In genomic region chr15:89936051-89936792, GRCh38 we compare ENCODE assay signal across 15 cellular contexts. TPM values are rescaled to one million over a fixed set of nuclear protein-coding genes. Genes with fewer than 3 reads are reported as not detected.
DNase-seq lines count a peak whose midpoint lies in the region; ATAC-seq lines count a peak whose summit lies in the region.
"Had no signal": no experiment of that assay in that cellular context is flagged by ENCODE, and none has a peak within 500 bp of the region (broad histone marks: within the 10 kb centered on the region; RNA-seq: fewer than 3 reads in every experiment).

No MANE protein-coding gene starts in this region.

- H3K36me3 Mint-ChIP-seq in activated naive CD4-positive, alpha-beta T cell treated with anti-CD3 and anti-CD28 coated beads, Interleukin-2, amount 10 ng/mL, durations not matched to agents 7 days and 5 days, result no peaks in the 10 kb centered on the region
- H3K36me3 Mint-ChIP-seq in activated CD4-positive, alpha-beta memory T cell treated with anti-CD3 and anti-CD28 coated beads for 36 hours, result no peaks in the 10 kb centered on the region

- H3K4me1 Mint-ChIP-seq in activated naive CD4-positive, alpha-beta T cell treated with anti-CD3 and anti-CD28 coated beads, Interleukin-2, amount 10 ng/mL, durations not matched to agents 7 days and 5 days, result peaks cover 23% of the 10 kb centered on the region
- peaks cover 20% of the 10 kb centered on the region for H3K4me1 Mint-ChIP-seq in activated CD4-positive, alpha-beta memory T cell treated with anti-CD3 and anti-CD28 coated beads for 36 hours (ENCODE audit: low read depth)

- POLR2A ChIA-PET in activated CD4-positive, alpha-beta memory T cell treated with anti-CD3 and anti-CD28 coated beads for 36 hours (lab: Charles Lee), result no interaction called here

- intact Hi-C loops in activated CD4-positive, alpha-beta memory T cell treated with anti-CD3 and anti-CD28 coated beads for 36 hours (cut with micrococcal nuclease), result no loop called here

- peak; percentile 53 for DNase-seq in activated naive CD4-positive, alpha-beta T cell treated with anti-CD3 and anti-CD28 coated beads, Interleukin-2, amount 10 ng/mL, durations not matched to agents 7 days and 5 days
- no peak for DNase-seq in activated naive CD4-positive, alpha-beta T cell (lab: John Stamatoyannopoulos, UW)
- DNase-seq in NOMO-1 treated with dmso at 0.1 percent for 144 hours (lab: John Stamatoyannopoulos, UW; ENCODE audit: unreplicated experiment) (peak; percentile 61), GM19238 (ENCODE audit: insufficient read length, low spot score) (no peak), HUDEP-2 (lab: John Stamatoyannopoulos, UW; ENCODE audit: unreplicated experiment in 76 of 76) (no peak)
- DNase-seq in activated CD4-positive, alpha-beta memory T cell treated with anti-CD3 and anti-CD28 coated beads for 36 hours, result peak; percentile 17
- DNase-seq in stimulated activated CD8-positive, alpha-beta memory T cell treated with anti-CD3 and anti-CD28 coated beads, Interleukin-7, amount 100 ng/mL, for 24 hours (ENCODE audit: low read depth), result peak; percentile 4
- DNase-seq: brain microvascular endothelial cell; DMS79 treated with DMSO at 0.1 percent for 48 hours; effector memory CD4-positive, alpha-beta T cell; gastrocnemius medialis; NCI-H2171; stomach had no signal

- no peak overlapping the region for H3K27ac Mint-ChIP-seq in activated naive CD4-positive, alpha-beta T cell treated with anti-CD3 and anti-CD28 coated beads, Interleukin-2, amount 10 ng/mL, durations not matched to agents 7 days and 5 days
- no peak overlapping the region for H3K27ac Mint-ChIP-seq in activated CD4-positive, alpha-beta memory T cell treated with anti-CD3 and anti-CD28 coated beads for 36 hours

- H3K4me3 Mint-ChIP-seq in activated naive CD4-positive, alpha-beta T cell treated with anti-CD3 and anti-CD28 coated beads, Interleukin-2, amount 10 ng/mL, durations not matched to agents 7 days and 5 days, result no peak overlapping the region
- H3K4me3 Mint-ChIP-seq in activated CD4-positive, alpha-beta memory T cell treated with anti-CD3 and anti-CD28 coated beads for 36 hours, result no peak overlapping the region

- CTCF ChIA-PET in activated naive CD4-positive, alpha-beta T cell treated with anti-CD3 and anti-CD28 coated beads, Interleukin-2, amount 10 ng/mL, durations not matched to agents 7 days and 5 days (lab: Charles Lee), result interaction anchor here (0.6 to 1.8 kb wide), 5 partner anchors 8 to 179 kb away, joined by 3 to 8 read pairs (median 3); no protein-coding TSS in a partner anchor
- CTCF ChIA-PET in activated CD4-positive, alpha-beta memory T cell treated with anti-CD3 and anti-CD28 coated beads for 36 hours (lab: Charles Lee), result interaction anchor here (0.9 kb wide), 1 partner anchor 61 kb away, joined by 3 read pairs; no protein-coding TSS in a partner anchor

- H3K9me3 Mint-ChIP-seq in activated naive CD4-positive, alpha-beta T cell treated with anti-CD3 and anti-CD28 coated beads, Interleukin-2, amount 10 ng/mL, durations not matched to agents 7 days and 5 days, result no peaks in the 10 kb centered on the region
- H3K9me3 Mint-ChIP-seq in activated CD4-positive, alpha-beta memory T cell treated with anti-CD3 and anti-CD28 coated beads for 36 hours, result no peaks in the 10 kb centered on the region

- H3K27me3 Mint-ChIP-seq in activated naive CD4-positive, alpha-beta T cell treated with anti-CD3 and anti-CD28 coated beads, Interleukin-2, amount 10 ng/mL, durations not matched to agents 7 days and 5 days, result peaks cover 58% of the 10 kb centered on the region
- H3K27me3 Mint-ChIP-seq in activated CD4-positive, alpha-beta memory T cell treated with anti-CD3 and anti-CD28 coated beads for 36 hours, result peaks cover 3% of the 10 kb centered on the region

- no peak for ATAC-seq in HG02981 (IDR thresholded peaks at IDR 0.05; ENCODE audit: unreplicated experiment)
- ATAC-seq: gastrocnemius medialis had no signal

RNA-seq across cellular contexts. Expression of gene ARPIN, which starts 23.5 kb away (rescaled TPM):
- total RNA-seq in activated CD4-positive, alpha-beta memory T cell treated with anti-CD3 and anti-CD28 coated beads for 36 hours, result under 1 TPM in 1 of 2 experiments, not detected in 1; 0.05 TPM
- total RNA-seq: T-helper 1 cell treated with Interleukin-12 subunit alpha and Interleukin-12 subunit beta and Interleukin-4 antibody, amounts not matched to agents 30 ng/mL and 1 ng/mL, for 36 hours had no signal

RNA-seq across cellular contexts. Expression of gene AP3S2, which starts 42.4 kb away (rescaled TPM):
- total RNA-seq in activated CD4-positive, alpha-beta memory T cell treated with anti-CD3 and anti-CD28 coated beads for 36 hours, result 10 to 100 TPM; 17.2 to 23.5 TPM

Comparison
In these comparisons a context has a peak if more than half of its experiments do, and no peak if none do; other contexts are left out.
1. DNase-seq: peak in activated naive CD4-positive, alpha-beta T cell treated with anti-CD3 and anti-CD28 coated beads, Interleukin-2, amount 10 ng/mL, durations not matched to agents 7 days and 5 days (single experiment), NOMO-1 treated with dmso at 0.1 percent for 144 hours (single experiment), activated CD4-positive, alpha-beta memory T cell treated with anti-CD3 and anti-CD28 coated beads for 36 hours (single experiment) and stimulated activated CD8-positive, alpha-beta memory T cell treated with anti-CD3 and anti-CD28 coated beads, Interleukin-7, amount 100 ng/mL, for 24 hours (single experiment); none in activated naive CD4-positive, alpha-beta T cell (0 of 4), GM19238 (single experiment) and HUDEP-2 (0 of 76).